Comparison of ENCODE assay signal across 20 cellular contexts in genomic region chr20:24442909-24443308, GRCh38. TPM values are rescaled to one million over a fixed set of nuclear protein-coding genes. Genes with fewer than 3 reads are reported as not detected.
DNase-seq lines count a peak whose midpoint lies in the region; FAIRE-seq and TF ChIP-seq lines count a peak whose summit lies in the region.
"Had no signal": no experiment of that assay in that cellular context is flagged by ENCODE, and none has a peak within 500 bp of the region (broad histone marks: within the 10 kb centered on the region; RNA-seq: fewer than 3 reads in every experiment).

No MANE protein-coding gene starts in this region.

- H3K56ac ChIP-seq in H1 (replicated peaks; ENCODE audit: insufficient read length, low read depth, low read length): no peak overlapping the region

- H3K79me1 ChIP-seq in H1 (ENCODE audit: low read depth, low read length): no peaks in the 10 kb centered on the region

- peaks cover 22% of the 10 kb centered on the region for H3F3A ChIP-seq in neural progenitor cell (ENCODE audit: low read depth)

- H3K27me3 Mint-ChIP-seq in neural progenitor cell (ENCODE audit: insufficient read depth, low read depth): peaks cover 7% of the 10 kb centered on the region
- H3K27me3 Mint-ChIP-seq: CD4-positive, CD25-positive, alpha-beta regulatory T cell had no signal

- POLR2A ChIA-PET in H1 (lab: Charles Lee; ENCODE audit: partially characterized antibody): interaction anchor here (1.2 to 1.3 kb wide), 2 partner anchors 8 to 25 kb away, joined by 3 read pairs; no protein-coding TSS in a partner anchor

- peak; percentile 85 for DNase-seq in ELF-1 (ENCODE audit: low read depth, low spot score)
- no peak for DNase-seq in H1 (ENCODE audit: low read depth in 1 of 2, low spot score in 2 of 2)
- no peak for DNase-seq in neural progenitor cell (ENCODE audit: low spot score)
- no peak for DNase-seq in DMS114 treated with DMSO at 0.1 percent for 48 hours (lab: John Stamatoyannopoulos, UW; ENCODE audit: unreplicated experiment)
- DNase-seq in NCI-H2107 treated with DMSO at 0.1 percent for 48 hours (lab: John Stamatoyannopoulos, UW; ENCODE audit: unreplicated experiment): no peak
- DNase-seq in germinal center (ENCODE audit: low spot score): no peak
- DNase-seq: CD4-positive, CD25-positive, alpha-beta regulatory T cell; GM23248; NCI-H1092 treated with DMSO at 0.1 percent for 48 hours; NCI-H1436 treated with DMSO at 0.1 percent for 48 hours; NCI-H187 treated with DMSO at 0.1 percent for 48 hours; NCI-H446; NCI-H524 treated with DMSO at 0.1 percent for 48 hours; NCI-H774; PC-3; SJCRH30 had no signal

- no peak overlapping the region for H4K5ac ChIP-seq in H1 (ENCODE audit: insufficient read length, low read depth, low read length)

- H3K4me1 Mint-ChIP-seq in neural progenitor cell: peaks cover 11% of the 10 kb centered on the region
- H3K4me1 Mint-ChIP-seq: CD4-positive, CD25-positive, alpha-beta regulatory T cell had no signal

- H3K27me3 ChIP-seq in HUES6 (ENCODE audit: control insufficient read depth, insufficient read depth, low read length) (peaks cover 11% of the 10 kb centered on the region; the same call in 1 of the 2 replicates), H1 (replicated peaks in 1 of 4; ENCODE audit: control insufficient read depth in 3 of 4, extremely low read depth in 1 of 4, insufficient read depth in 3 of 4, low read length in 3 of 4) (no peaks in the 10 kb centered on the region), neural progenitor cell (no peaks in the 10 kb centered on the region)
- H3K27me3 ChIP-seq: BLaER1, SJCRH30 had no signal

- 89% methylated on average over 3 of the region's 3 CpGs; no CpG with 5 or more reads in 1 of the 2 experiments for WGBS in H1 (ENCODE audit: extremely low coverage in 1 of 2, insufficient coverage in 1 of 2, insufficient read length in 1 of 2, insufficient replicate concordance in 2 of 2, low coverage in 1 of 2, low lambda C conversion rate in 2 of 2, missing lambda C conversion rate in 1 of 2), 2 experiments

- no peaks in the 10 kb centered on the region for H3K36me3 Mint-ChIP-seq in neural progenitor cell
- H3K36me3 Mint-ChIP-seq: CD4-positive, CD25-positive, alpha-beta regulatory T cell had no signal

- H3K4me1 ChIP-seq in HUES6 (ENCODE audit: control insufficient read depth, insufficient read depth, low read length) (peaks cover 46% of the 10 kb centered on the region), H1 (replicated peaks in 1 of 4; ENCODE audit: control insufficient read depth in 3 of 4, insufficient read depth in 4 of 4, low read length in 3 of 4) (peaks cover 19 to 36% (median 24%) of the 10 kb centered on the region in 4 experiments; a peak in 6 of 7 replicates), neural progenitor cell (peaks cover 20% of the 10 kb centered on the region)
- H3K4me1 ChIP-seq: SJCRH30 had no signal

- no peak overlapping the region for H2AFZ ChIP-seq in H1 (ENCODE audit: low read length)
- no peak overlapping the region for H2AFZ ChIP-seq in neural progenitor cell (replicated peaks)
- H2AFZ ChIP-seq: GM23248 had no signal

- H3K23ac ChIP-seq in H1 (ENCODE audit: insufficient read length): no peak overlapping the region

- H3K9ac ChIP-seq in HUES6 (ENCODE audit: low read length) (peak overlapping the region; percentile 24), H1 (replicated peaks in 1 of 4; ENCODE audit: extremely low read depth in 1 of 4, low read depth in 3 of 4, low read length in 3 of 4) (no peak overlapping the region), neural progenitor cell (no peak overlapping the region)
- H3K9ac ChIP-seq: BLaER1, GM23248 had no signal

- no peaks in the 10 kb centered on the region for H3K9me3 Mint-ChIP-seq in neural progenitor cell
- H3K9me3 Mint-ChIP-seq: CD4-positive, CD25-positive, alpha-beta regulatory T cell had no signal

- no peak overlapping the region for H3K4me3 Mint-ChIP-seq in neural progenitor cell
- H3K4me3 Mint-ChIP-seq: CD4-positive, CD25-positive, alpha-beta regulatory T cell had no signal

- peak overlapping the region; percentile 51 for H3K4ac ChIP-seq in H1 (replicated peaks; ENCODE audit: insufficient read length, low read depth, low read length)

- peak overlapping the region; percentile 80; the same call in 1 of the 2 replicates for H3K27ac ChIP-seq in HUES6 (ENCODE audit: low read depth, low read length)
- no peak overlapping the region for H3K27ac ChIP-seq in H1 (ENCODE audit: low read depth, low read length)
- H3K27ac ChIP-seq in neural progenitor cell: no peak overlapping the region
- H3K27ac ChIP-seq: BLaER1, GM23248, SJCRH30 had no signal

- peak overlapping the region; percentile 98 for H2BK20ac ChIP-seq in H1 (ENCODE audit: low read length)

- no peak for TF ChIP-seq POLR2A in H1 (IDR thresholded peaks at IDR 0.05; ENCODE audit: control extremely low read depth in 1 of 2, low read depth in 2 of 2, low read length in 2 of 2)

- H2BK12ac ChIP-seq in H1 (ENCODE audit: low read depth, low read length): peak overlapping the region; percentile 83; the same call in 1 of the 2 replicates

- H4K20me1 ChIP-seq in H1 (replicated peaks in 1 of 2; ENCODE audit: control insufficient read depth in 1 of 2, insufficient read depth in 2 of 2, low read length in 2 of 2) (no peaks in the 10 kb centered on the region), neural progenitor cell (ENCODE audit: low read depth) (no peaks in the 10 kb centered on the region)
- H4K20me1 ChIP-seq: BLaER1 had no signal

- no peak overlapping the region for H3K27ac Mint-ChIP-seq in neural progenitor cell

- TF ChIP-seq RAD21 in H1 (IDR thresholded peaks at IDR 0.05 in 1 of 2, conservative IDR thresholded peaks at IDR 0.05 in 1 of 2; ENCODE audit: low read depth in 2 of 2, low read length in 2 of 2): no peak

- H3K14ac ChIP-seq in H1 (ENCODE audit: insufficient read length): no peak overlapping the region

- no peaks in the 10 kb centered on the region for H3K23me2 ChIP-seq in H1 (ENCODE audit: low read depth, low read length)

- peak overlapping the region; percentile 20 for H4K91ac ChIP-seq in H1 (replicated peaks; ENCODE audit: insufficient read length, low read length)

- H4K8ac ChIP-seq in H1 (ENCODE audit: extremely low read depth, insufficient read depth, low read length): no peak overlapping the region

- H2AK5ac ChIP-seq in H1 (ENCODE audit: low read depth, low read length): peak overlapping the region; percentile 54; the same call in 1 of the 2 replicates

- FAIRE-seq in H1 (lab: Jason Lieb, UNC): no peak
- FAIRE-seq: GM18507 had no signal

- H3K9me3 ChIP-seq in HUES6 (ENCODE audit: control insufficient read depth, insufficient read depth, low read depth, low read length) (no peaks in the 10 kb centered on the region), H1 (ENCODE audit: insufficient read depth in 2 of 2, low read depth in 1 of 2, low read length in 1 of 2) (no peaks in the 10 kb centered on the region), neural progenitor cell (ENCODE audit: low read depth) (no peaks in the 10 kb centered on the region)
- H3K9me3 ChIP-seq: BLaER1, SJCRH30 had no signal

- H3K36me3 ChIP-seq in HUES6 (ENCODE audit: control insufficient read depth, insufficient read depth, low read length) (no peaks in the 10 kb centered on the region), H1 (ENCODE audit: control insufficient read depth in 2 of 4, insufficient read depth in 4 of 4, low read length in 3 of 4) (no peaks in the 10 kb centered on the region; a peak in 1 of 8 replicates), neural progenitor cell (no peaks in the 10 kb centered on the region)
- H3K36me3 ChIP-seq: BLaER1, SJCRH30 had no signal

- no peak overlapping the region for H2BK15ac ChIP-seq in H1 (ENCODE audit: low read length)

- TF ChIP-seq EP300 in H1 (IDR thresholded peaks at IDR 0.05; ENCODE audit: borderline replicate concordance in 1 of 2, low read depth in 2 of 2, low read length in 2 of 2): no peak

- H3K18ac ChIP-seq in H1 (ENCODE audit: extremely low read depth, low read length): peak overlapping the region; percentile 39

- H3K4me3 ChIP-seq in HUES6 (ENCODE audit: low read depth, low read length) (peak overlapping the region; percentile 12; the same call in 1 of the 2 replicates), H1 (ENCODE audit: extremely low read depth in 1 of 4, insufficient read depth in 2 of 4, low read depth in 3 of 4, low read length in 4 of 4) (no peak overlapping the region), neural progenitor cell (no peak overlapping the region)
- H3K4me3 ChIP-seq: BLaER1, GM23248, SJCRH30 had no signal

- H2BK120ac ChIP-seq in H1 (replicated peaks; ENCODE audit: low read depth, low read length): peak overlapping the region; percentile 63

- H2BK5ac ChIP-seq in H1 (ENCODE audit: low read depth, low read length): peak overlapping the region; percentile 80; the same call in 1 of the 2 replicates

- H3K79me2 ChIP-seq in H1 (ENCODE audit: control insufficient read depth in 1 of 2, insufficient read depth in 2 of 2, low read length in 2 of 2) (no peaks in the 10 kb centered on the region), neural progenitor cell (ENCODE audit: low read depth) (no peaks in the 10 kb centered on the region)

- no peak for TF ChIP-seq CTCF in H1 (IDR thresholded peaks at IDR 0.05; ENCODE audit: control extremely low read depth in 1 of 3, insufficient read depth in 1 of 3, low read depth in 1 of 3, low read length in 3 of 3)
- no peak for TF ChIP-seq CTCF in neural progenitor cell (IDR thresholded peaks at IDR 0.05)

- CTCF ChIA-PET in H1 (lab: Charles Lee; ENCODE audit: partially characterized antibody): interaction anchor here (0.6 to 2.7 kb wide), 5 partner anchors 10 to 339 kb away, joined by 3 to 9 read pairs (median 3); no protein-coding TSS in a partner anchor

- peak overlapping the region; percentile 2 to 37; a peak in 3 of 4 replicates for H3K4me2 ChIP-seq in H1 (ENCODE audit: insufficient read depth in 1 of 2, low read depth in 2 of 2, low read length in 2 of 2)
- H3K4me2 ChIP-seq in neural progenitor cell: peak overlapping the region; percentile 41

TF ChIP-seq in H1, 55 proteins besides CTCF, POLR2A, EP300 and RAD21:
- TF ChIP-seq CTBP2 (IDR thresholded peaks at IDR 0.05; ENCODE audit: borderline replicate concordance, insufficient read depth, insufficient read length, low read length): peak; percentile 20
- no peak for TF ChIP-seq CBX8 (IDR thresholded peaks at IDR 0.05; ENCODE audit: borderline replicate concordance, low read depth, low read length)

RNA-seq across cellular contexts. Expression of gene SYNDIG1, which starts 26.5 kb away (rescaled TPM):
- 5.9 and 6.5 TPM in 2 replicates for total RNA-seq in H1 (2021; fragmentation: NEBNext Ultra II Directional; extraction: Animal tissue kit (Norgen Biotek cat#: 25700))
- 7.8 and 9.1 TPM in 2 replicates for polyA plus RNA-seq in H1 (2011; rRNA removed)
- 7.3 TPM for polyA plus RNA-seq in H1 (2011; cell fraction: cytosol; rRNA removed)
- polyA plus RNA-seq in H1 (2011; cell fraction: nucleus; rRNA removed): 12.8 TPM
- polyA plus RNA-seq in H1 (2012, experiment 1 of 2): 8.3 to 8.8 TPM (median 8.6 TPM) in 4 replicates
- 8.3 TPM for polyA plus RNA-seq in H1 (2012, experiment 2 of 2)
- 1.5 TPM for polyA plus RNA-seq in H1 (2013, experiment 1 of 2)
- polyA plus RNA-seq in H1 (2013, experiment 2 of 2): 1.2 TPM
- polyA minus RNA-seq in H1 (2011; rRNA and poly(A)+ RNA removed): 11.7 and 14.3 TPM in 2 replicates
- 4.0 TPM for polyA minus RNA-seq in H1 (2011; cell fraction: cytosol; rRNA and poly(A)+ RNA removed)
- polyA minus RNA-seq in H1 (2011; cell fraction: nucleus; rRNA and poly(A)+ RNA removed): 16.0 TPM
- total RNA-seq in neural progenitor cell (ENCODE audit: low replicate concordance): 1.0 and 4.7 TPM in 2 replicates
- total RNA-seq: CD4-positive, CD25-positive, alpha-beta regulatory T cell; G401; PC-3; SJCRH30 had no signal
- polyA plus RNA-seq: CD4-positive, CD25-positive, alpha-beta regulatory T cell had no signal
